In genomic region chr3:117133066-117133465, GRCh38 we compare ENCODE assay signal across 29 cellular contexts.
"Had no signal": no experiment of that assay in that cellular context is flagged by ENCODE, and none has a peak within 500 bp of the region (broad histone marks: within the 10 kb centered on the region; RNA-seq: fewer than 3 reads in every experiment).

No MANE protein-coding gene starts in this region.

- H3K9me3 ChIP-seq: esophagus squamous epithelium had no signal

- FAIRE-seq: astrocyte, bronchial epithelial cell, colon, endometrium, endothelial cell of umbilical vein, frontal cortex had no signal

- H3K27ac ChIP-seq: brain microvascular endothelial cell, epithelial cell of prostate, esophagus squamous epithelium, WERI-Rb-1 had no signal

- H3K4me3 ChIP-seq: esophagus squamous epithelium had no signal

- H3K36me3 ChIP-seq: brain microvascular endothelial cell, esophagus squamous epithelium, WERI-Rb-1 had no signal

- ATAC-seq: activated CD4-positive, CD25-positive, alpha-beta regulatory T cell treated with anti-CD3 and anti-CD28 coated beads, Interleukin-2, amount 50 U/mL, for 24 hours; activated CD8-positive, alpha-beta T cell treated with anti-CD3 and anti-CD28 coated beads for 36 hours; activated naive CD8-positive, alpha-beta T cell treated with anti-CD3 and anti-CD28 coated beads, Interleukin-2, amount 50 U/mL, for 24 hours; activated T-cell treated with anti-CD3 and anti-CD28 coated beads, Interleukin-2, amount 50 U/mL, for 4 hours; T-helper 17 cell had no signal

- H3K4me1 ChIP-seq: esophagus squamous epithelium had no signal

- H3K27me3 ChIP-seq: brain microvascular endothelial cell, esophagus squamous epithelium had no signal

- DNase-seq: activated B cell treated with CpG ODN at 0.5 μM for 24 hours; activated CD4-positive, alpha-beta T cell treated with anti-CD3 and anti-CD28 coated beads for 48 hours; activated CD4-positive, alpha-beta T cell treated with anti-CD3 and anti-CD28 coated beads, Interleukin-2, amount 50 U/mL, for 1 hour; activated CD4-positive, alpha-beta T cell treated with anti-CD3 and anti-CD28 coated beads, Interleukin-2, amount 50 U/mL, for 48 hours; activated CD8-positive, alpha-beta memory T cell treated with anti-CD3 and anti-CD28 coated beads for 24 hours; activated CD8-positive, alpha-beta T cell treated with anti-CD3 and anti-CD28 coated beads for 36 hours; activated effector memory CD4-positive, alpha-beta T cell treated with anti-CD3 and anti-CD28 coated beads, Interleukin-2, amount 50 U/mL, for 16 hours; activated naive CD4-positive, alpha-beta T cell treated with anti-CD3 and anti-CD28 coated beads for 36 hours; activated naive CD8-positive, alpha-beta T cell treated with anti-CD3 and anti-CD28 coated beads for 36 hours; activated naive CD8-positive, alpha-beta T cell treated with anti-CD3 and anti-CD28 coated beads, Interleukin-2, amount 50 U/mL, for 24 hours; activated T-cell treated with anti-CD3 and anti-CD28 coated beads, Interleukin-2, amount 50 U/mL, for 4 hours; brain microvascular endothelial cell; caudate nucleus; cortex of kidney; effector CD8-positive, alpha-beta T cell; esophagus squamous epithelium; head of caudate nucleus; T-helper 1 cell; T-helper 17 cell; T1000; WERI-Rb-1 had no signal
